ENCODE assay signal across 36 cellular contexts in genomic region chr2:64704161-64704560, GRCh38.
"Had no signal": no experiment of that assay in that cellular context is flagged by ENCODE, and none has a peak within 500 bp of the region (broad histone marks: within the 10 kb centered on the region; RNA-seq: fewer than 3 reads in every experiment).

No MANE protein-coding gene starts in this region.

- DNase-seq: activated B cell treated with CpG ODN at 0.5 μM for 24 hours; activated CD4-positive, alpha-beta memory T cell treated with anti-CD3 and anti-CD28 coated beads for 36 hours; activated CD4-positive, alpha-beta T cell treated with anti-CD3 and anti-CD28 coated beads for 36 hours; activated CD8-positive, alpha-beta memory T cell treated with anti-CD3 and anti-CD28 coated beads, Interleukin-2, amount 10 ng/mL, durations not matched to agents 7 days and 5 days; activated CD8-positive, alpha-beta memory T cell treated with anti-CD3 and anti-CD28 coated beads, Interleukin-2, amount 50 U/mL, for 4 hours; activated CD8-positive, alpha-beta T cell treated with anti-CD3 and anti-CD28 coated beads, Interleukin-2, amount 10 ng/mL, durations not matched to agents 7 days and 5 days; activated effector memory CD4-positive, alpha-beta T cell treated with Interleukin-2 at 50 U/mL for 16 hours; activated gamma-delta T cell treated with Interleukin-2 at 50 U/mL for 16 hours; activated naive CD4-positive, alpha-beta T cell treated with Interleukin-2 at 50 U/mL for 16 hours; activated naive CD8-positive, alpha-beta T cell treated with anti-CD3 and anti-CD28 coated beads for 36 hours; activated naive CD8-positive, alpha-beta T cell treated with anti-CD3 and anti-CD28 coated beads, Interleukin-2, amount 50 U/mL, for 24 hours; activated T-cell treated with anti-CD3 and anti-CD28 coated beads, Interleukin-2, amount 50 U/mL, for 24 hours; adrenal gland; amygdala; aorta; body of pancreas; caudate nucleus; cortex of kidney; dermis blood vessel endothelial cell; effector CD4-positive, alpha-beta T cell; effector memory CD8-positive, alpha-beta T cell; esophagus squamous epithelium; foreskin melanocyte; head of caudate nucleus; T-helper 1 cell; T-helper 17 cell; T1000; WERI-Rb-1 had no signal

- H3K27me3 Mint-ChIP-seq: activated B cell treated with CpG ODN at 0.5 μM for 24 hours; activated CD4-positive, alpha-beta memory T cell treated with anti-CD3 and anti-CD28 coated beads for 36 hours; activated CD4-positive, alpha-beta T cell treated with anti-CD3 and anti-CD28 coated beads for 36 hours; activated CD4-positive, alpha-beta T cell treated with anti-CD3 and anti-CD28 coated beads, Interleukin-2, amount 10 ng/mL, durations not matched to agents 24 days and 14 days; activated CD8-positive, alpha-beta memory T cell treated with anti-CD3 and anti-CD28 coated beads, Interleukin-2, amount 10 ng/mL, durations not matched to agents 7 days and 5 days; activated naive CD4-positive, alpha-beta T cell treated with anti-CD3 and anti-CD28 coated beads, Interleukin-2, amount 50 U/mL, for 24 hours; activated naive CD8-positive, alpha-beta T cell treated with anti-CD3 and anti-CD28 coated beads for 36 hours; activated naive CD8-positive, alpha-beta T cell treated with anti-CD3 and anti-CD28 coated beads, Interleukin-2, amount 50 U/mL, for 24 hours; activated T-cell treated with anti-CD3 and anti-CD28 coated beads, Interleukin-2, amount 50 U/mL, for 24 hours; activated T-helper 17 cell treated with anti-CD3 and anti-CD28 coated beads, Interleukin-2, amount 50 U/mL, for 72 hours; effector memory CD8-positive, alpha-beta T cell; T-helper 17 cell had no signal

- H3K9me3 ChIP-seq: adrenal gland, body of pancreas, esophagus squamous epithelium, gastroesophageal sphincter had no signal

- ATAC-seq: activated CD4-positive, alpha-beta T cell treated with anti-CD3 and anti-CD28 coated beads for 36 hours; activated CD4-positive, CD25-positive, alpha-beta regulatory T cell treated with anti-CD3 and anti-CD28 coated beads, Interleukin-2, amount 50 U/mL, for 24 hours; activated CD8-positive, alpha-beta memory T cell treated with anti-CD3 and anti-CD28 coated beads, Interleukin-2, amount 10 ng/mL, durations not matched to agents 7 days and 5 days; activated CD8-positive, alpha-beta T cell treated with anti-CD3 and anti-CD28 coated beads, Interleukin-2, amount 10 ng/mL, durations not matched to agents 7 days and 5 days; activated naive CD8-positive, alpha-beta T cell treated with anti-CD3 and anti-CD28 coated beads, Interleukin-2, amount 50 U/mL, for 24 hours; activated T-helper 17 cell treated with anti-CD3 and anti-CD28 coated beads, Interleukin-2, amount 50 U/mL, for 72 hours; body of pancreas; effector memory CD8-positive, alpha-beta T cell; gastroesophageal sphincter; T-helper 17 cell had no signal

- FAIRE-seq: colon had no signal

- H3K27ac ChIP-seq: adrenal gland, body of pancreas, epithelial cell of prostate, esophagus squamous epithelium, gastroesophageal sphincter, WERI-Rb-1 had no signal

- H3K27ac Mint-ChIP-seq: activated B cell treated with CpG ODN at 0.5 μM for 24 hours; activated CD4-positive, alpha-beta memory T cell treated with anti-CD3 and anti-CD28 coated beads for 36 hours; activated CD4-positive, alpha-beta T cell treated with anti-CD3 and anti-CD28 coated beads for 36 hours; activated CD4-positive, alpha-beta T cell treated with anti-CD3 and anti-CD28 coated beads, Interleukin-2, amount 10 ng/mL, durations not matched to agents 24 days and 14 days; activated CD8-positive, alpha-beta memory T cell treated with anti-CD3 and anti-CD28 coated beads, Interleukin-2, amount 10 ng/mL, durations not matched to agents 7 days and 5 days; activated CD8-positive, alpha-beta T cell treated with anti-CD3 and anti-CD28 coated beads, Interleukin-2, amount 10 ng/mL, durations not matched to agents 7 days and 5 days; activated naive CD4-positive, alpha-beta T cell treated with anti-CD3 and anti-CD28 coated beads, Interleukin-2, amount 50 U/mL, for 24 hours; activated naive CD8-positive, alpha-beta T cell treated with anti-CD3 and anti-CD28 coated beads for 36 hours; activated naive CD8-positive, alpha-beta T cell treated with anti-CD3 and anti-CD28 coated beads, Interleukin-2, amount 50 U/mL, for 24 hours; activated T-helper 17 cell treated with anti-CD3 and anti-CD28 coated beads, Interleukin-2, amount 50 U/mL, for 72 hours; T-helper 17 cell; T-helper 2 cell treated with Interferon-gamma antibody and Interleukin-4, amounts not matched to agents 5 μg/mL and 100 μg/mL, for 36 hours had no signal

- H3K27me3 ChIP-seq: adrenal gland, body of pancreas, esophagus squamous epithelium, gastroesophageal sphincter had no signal

- H3K4me3 ChIP-seq: adrenal gland, body of pancreas, esophagus squamous epithelium, gastroesophageal sphincter had no signal

- H3K4me3 Mint-ChIP-seq: activated B cell treated with CpG ODN at 0.5 μM for 24 hours; activated CD4-positive, alpha-beta memory T cell treated with anti-CD3 and anti-CD28 coated beads for 36 hours; activated CD4-positive, alpha-beta T cell treated with anti-CD3 and anti-CD28 coated beads for 36 hours; activated CD4-positive, alpha-beta T cell treated with anti-CD3 and anti-CD28 coated beads, Interleukin-2, amount 10 ng/mL, durations not matched to agents 24 days and 14 days; activated CD8-positive, alpha-beta memory T cell treated with anti-CD3 and anti-CD28 coated beads, Interleukin-2, amount 10 ng/mL, durations not matched to agents 7 days and 5 days; activated CD8-positive, alpha-beta T cell treated with anti-CD3 and anti-CD28 coated beads, Interleukin-2, amount 10 ng/mL, durations not matched to agents 7 days and 5 days; activated naive CD4-positive, alpha-beta T cell treated with anti-CD3 and anti-CD28 coated beads, Interleukin-2, amount 50 U/mL, for 24 hours; activated naive CD8-positive, alpha-beta T cell treated with anti-CD3 and anti-CD28 coated beads for 36 hours; activated naive CD8-positive, alpha-beta T cell treated with anti-CD3 and anti-CD28 coated beads, Interleukin-2, amount 50 U/mL, for 24 hours; activated T-cell treated with anti-CD3 and anti-CD28 coated beads, Interleukin-2, amount 50 U/mL, for 24 hours; activated T-helper 17 cell treated with anti-CD3 and anti-CD28 coated beads, Interleukin-2, amount 50 U/mL, for 72 hours; effector memory CD8-positive, alpha-beta T cell; T-helper 17 cell; T-helper 2 cell treated with Interferon-gamma antibody and Interleukin-4, amounts not matched to agents 5 μg/mL and 100 μg/mL, for 36 hours had no signal

- H3K9me3 Mint-ChIP-seq: activated B cell treated with CpG ODN at 0.5 μM for 24 hours; effector memory CD8-positive, alpha-beta T cell had no signal

- H3K36me3 ChIP-seq: adrenal gland, esophagus squamous epithelium, gastroesophageal sphincter, WERI-Rb-1 had no signal

- H3K4me1 ChIP-seq: adrenal gland, body of pancreas, gastroesophageal sphincter had no signal
